ENCODE assay signal across 8 cellular contexts in genomic region chr10:30392564-30392990, GRCh38. TPM values are rescaled to one million over a fixed set of nuclear protein-coding genes. Genes with fewer than 3 reads are reported as not detected.
A peak's percentile ranks its signal among the peaks of the same experiment; 100 is the strongest.
DNase-seq lines count a peak whose midpoint lies in the region; ATAC-seq, FAIRE-seq and TF ChIP-seq lines count a peak whose summit lies in the region.

No MANE protein-coding gene starts in this region.

- no peak overlapping the region for H3K4me3 ChIP-seq in RWPE2 (ENCODE audit: severe bottlenecking)

- H3K27me3 ChIP-seq in RWPE2 (ENCODE audit: insufficient read depth, poor library complexity, severe bottlenecking): no peaks in the 10 kb centered on the region

- DNase-seq in COLO668 (lab: John Stamatoyannopoulos, UW; ENCODE audit: unreplicated experiment) (peak; percentile 37), HTR-8/SVneo (ENCODE audit: insufficient read length, low spot score) (peak; percentile 80), RWPE2 (ENCODE audit: low spot score) (no peak), foreskin melanocyte (peak; percentile 34), occipital lobe (lab: John Stamatoyannopoulos, UW) (peak; percentile 43), superior temporal gyrus (ENCODE audit: extremely low spot score) (peak; percentile 74)
- peak; percentile 61 for DNase-seq in activated T-helper 9 cell treated with anti-CD3 and anti-CD28 coated beads, Interleukin-2, amount 50 U/mL, for 16 hours (ENCODE audit: low read depth)

- peak; percentile 88 for ATAC-seq in GM21360 (IDR thresholded peaks at IDR 0.05; ENCODE audit: unreplicated experiment)
- peak; percentile 94 for ATAC-seq in RWPE2 (ENCODE audit: low read depth)

- peak; percentile 85 for FAIRE-seq in HTR-8/SVneo (lab: Jason Lieb, UNC)

- H3K9me3 ChIP-seq in RWPE2 (ENCODE audit: severe bottlenecking): no peaks in the 10 kb centered on the region

- H3K27ac ChIP-seq in RWPE2 (ENCODE audit: poor library complexity, severe bottlenecking): no peak overlapping the region

- H3K4me1 ChIP-seq in RWPE2 (ENCODE audit: insufficient read depth, poor library complexity, severe bottlenecking): peaks cover 5% of the 10 kb centered on the region

- no peaks in the 10 kb centered on the region for H3K36me3 ChIP-seq in RWPE2 (ENCODE audit: low read depth)

- TF ChIP-seq CTCF in RWPE2 (IDR thresholded peaks at IDR 0.05; ENCODE audit: poor library complexity, severe bottlenecking): peak; percentile 93

RNA-seq across cellular contexts. Expression of gene MAP3K8, which starts 41.4 kb away (rescaled TPM):
- 8.0 TPM for total RNA-seq in occipital lobe

RNA-seq across cellular contexts. Expression of gene MTPAP, which starts 43.5 kb away (rescaled TPM):
- total RNA-seq in occipital lobe: 51.0 TPM
